ENCODE assay signal across 1 cellular context in genomic region chr1:207762622-207763021, GRCh38.
TF ChIP-seq lines count a peak whose summit lies in the region.

No MANE protein-coding gene starts in this region.

TF ChIP-seq in WTC11, 78 proteins besides CTCF, POLR2A, EP300 and RAD21 (continued from another document):
- TF ChIP-seq, protein P1, sequence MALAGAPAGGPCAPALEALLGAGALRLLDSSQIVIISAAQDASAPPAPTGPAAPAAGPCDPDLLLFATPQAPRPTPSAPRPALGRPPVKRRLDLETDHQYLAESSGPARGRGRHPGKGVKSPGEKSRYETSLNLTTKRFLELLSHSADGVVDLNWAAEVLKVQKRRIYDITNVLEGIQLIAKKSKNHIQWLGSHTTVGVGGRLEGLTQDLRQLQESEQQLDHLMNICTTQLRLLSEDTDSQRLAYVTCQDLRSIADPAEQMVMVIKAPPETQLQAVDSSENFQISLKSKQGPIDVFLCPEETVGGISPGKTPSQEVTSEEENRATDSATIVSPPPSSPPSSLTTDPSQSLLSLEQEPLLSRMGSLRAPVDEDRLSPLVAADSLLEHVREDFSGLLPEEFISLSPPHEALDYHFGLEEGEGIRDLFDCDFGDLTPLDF (CRISPR knock-in tag; IDR thresholded peaks at IDR 0.05): no peak
- no peak for TF ChIP-seq RELA (CRISPR knock-in tag; IDR thresholded peaks at IDR 0.05; ENCODE audit: borderline replicate concordance)
